Comparison of ENCODE assay signal across 16 cellular contexts in genomic region chr2:8572712-8573233, GRCh38.
DNase-seq lines count a peak whose midpoint lies in the region; ATAC-seq and TF ChIP-seq lines count a peak whose summit lies in the region.
"Had no signal": no experiment of that assay in that cellular context is flagged by ENCODE, and none has a peak within 500 bp of the region (broad histone marks: within the 10 kb centered on the region; RNA-seq: fewer than 3 reads in every experiment).

No MANE protein-coding gene starts in this region.

- H3K9me3 ChIP-seq in breast epithelium: no peaks in the 10 kb centered on the region
- H3K9me3 ChIP-seq: esophagus squamous epithelium had no signal

- no peak overlapping the region for H3K27ac Mint-ChIP-seq in MCF 10A (ENCODE audit: low read depth, unreplicated experiment)
- H3K27ac Mint-ChIP-seq in type B pancreatic cell: no peak overlapping the region
- H3K27ac Mint-ChIP-seq in Calu3 (ENCODE audit: unreplicated experiment): no peak overlapping the region
- H3K27ac Mint-ChIP-seq: activated naive CD8-positive, alpha-beta T cell treated with anti-CD3 and anti-CD28 coated beads, Interleukin-2, amount 50 U/mL, for 24 hours had no signal

- H3K27me3 Mint-ChIP-seq in MCF 10A (ENCODE audit: insufficient read depth, unreplicated experiment) (no peaks in the 10 kb centered on the region), type B pancreatic cell (no peaks in the 10 kb centered on the region), Calu3 (ENCODE audit: unreplicated experiment) (no peaks in the 10 kb centered on the region)

- no peak overlapping the region for H3K4me3 Mint-ChIP-seq in MCF 10A (ENCODE audit: unreplicated experiment)
- no peak overlapping the region for H3K4me3 Mint-ChIP-seq in type B pancreatic cell
- H3K4me3 Mint-ChIP-seq in Calu3 (ENCODE audit: low read depth, unreplicated experiment): no peak overlapping the region
- H3K4me3 Mint-ChIP-seq: activated naive CD8-positive, alpha-beta T cell treated with anti-CD3 and anti-CD28 coated beads, Interleukin-2, amount 50 U/mL, for 24 hours; naive thymus-derived CD8-positive, alpha-beta T cell had no signal

- intact Hi-C loops in breast epithelium (cut with DNase I; ENCODE audit: low total_unique reads): no loop called here
- intact Hi-C loops in MCF 10A (cut with micrococcal nuclease): no loop called here
- intact Hi-C loops in Calu3 (cut with micrococcal nuclease; ENCODE audit: unreplicated experiment): no loop called here

- no peaks in the 10 kb centered on the region for H3K4me1 Mint-ChIP-seq in MCF 10A (ENCODE audit: insufficient read depth, unreplicated experiment)
- H3K4me1 Mint-ChIP-seq in type B pancreatic cell (ENCODE audit: unreplicated experiment): peaks cover 53% of the 10 kb centered on the region
- peaks cover 14% of the 10 kb centered on the region for H3K4me1 Mint-ChIP-seq in Calu3 (ENCODE audit: low read depth, unreplicated experiment)

- BruUV-seq in MCF 10A (replicated peaks; lab: Mats Ljungman, UMichigan) (no TSS peak), Calu3 (replicated peaks; lab: Mats Ljungman, UMichigan) (no TSS peak)

- CTCF ChIA-PET in MCF 10A (lab: Yijun Ruan, JAX): interaction anchor here (0.6 kb wide), 1 partner anchor 22 kb away, joined by 3 read pairs; no protein-coding TSS in a partner anchor
- CTCF ChIA-PET in Calu3 (lab: Charles Lee): interaction anchor here (1.2 kb wide), 1 partner anchor 121 kb away, joined by 3 read pairs; no protein-coding TSS in a partner anchor

- TF ChIP-seq POLR2A in breast epithelium (IDR thresholded peaks at IDR 0.05): no peak

- H3K9me3 Mint-ChIP-seq in MCF 10A (ENCODE audit: unreplicated experiment) (no peaks in the 10 kb centered on the region), type B pancreatic cell (no peaks in the 10 kb centered on the region), Calu3 (ENCODE audit: low read depth, unreplicated experiment) (no peaks in the 10 kb centered on the region)
- H3K9me3 Mint-ChIP-seq: activated naive CD8-positive, alpha-beta T cell treated with anti-CD3 and anti-CD28 coated beads, Interleukin-2, amount 50 U/mL, for 24 hours; naive thymus-derived CD8-positive, alpha-beta T cell had no signal

- no peak for ATAC-seq in esophagus mucosa
- ATAC-seq: activated naive CD8-positive, alpha-beta T cell treated with anti-CD3 and anti-CD28 coated beads, Interleukin-2, amount 50 U/mL, for 24 hours; naive thymus-derived CD8-positive, alpha-beta T cell had no signal

- POLR2A ChIA-PET in MCF 10A (lab: Yijun Ruan, JAX): no interaction called here

- H3K4me3 ChIP-seq in breast epithelium: no peak overlapping the region
- H3K4me3 ChIP-seq: dorsolateral prefrontal cortex, esophagus squamous epithelium had no signal

- no peak for DNase-seq in breast epithelium (ENCODE audit: low spot score in 2 of 2)
- DNase-seq in MCF 10A (ENCODE audit: unreplicated experiment): no peak
- DNase-seq in mesenteric fat pad (ENCODE audit: low spot score): peak; percentile 87
- peak; percentile 60 for DNase-seq in type B pancreatic cell (ENCODE audit: extremely low spot score, unreplicated experiment)
- DNase-seq in Calu3: no peak
- no peak for DNase-seq in GM03348 (ENCODE audit: low spot score)
- DNase-seq: activated naive CD8-positive, alpha-beta T cell treated with anti-CD3 and anti-CD28 coated beads, Interleukin-2, amount 50 U/mL, for 24 hours; esophagus squamous epithelium; glutamatergic neuron; KBM-7 had no signal

- H3K27ac ChIP-seq in breast epithelium (peak overlapping the region; percentile 23 to 82), VCaP (peak overlapping the region; percentile 85)
- H3K27ac ChIP-seq: dorsolateral prefrontal cortex, esophagus squamous epithelium, HL-60, RWPE1 had no signal

- H3K36me3 Mint-ChIP-seq in MCF 10A (ENCODE audit: insufficient read depth, unreplicated experiment) (no peaks in the 10 kb centered on the region), type B pancreatic cell (no peaks in the 10 kb centered on the region), Calu3 (ENCODE audit: insufficient read depth, unreplicated experiment) (no peaks in the 10 kb centered on the region)
- H3K36me3 Mint-ChIP-seq: naive thymus-derived CD8-positive, alpha-beta T cell had no signal

- H3K4me1 ChIP-seq in breast epithelium: no peaks in the 10 kb centered on the region

- H3K36me3 ChIP-seq in breast epithelium: no peaks in the 10 kb centered on the region
- H3K36me3 ChIP-seq: esophagus squamous epithelium had no signal

- no peak for TF ChIP-seq CTCF in breast epithelium (IDR thresholded peaks at IDR 0.05)
- TF ChIP-seq CTCF in MCF 10A (IDR thresholded peaks at IDR 0.05; ENCODE audit: unreplicated experiment): no peak
- TF ChIP-seq CTCF in VCaP (conservative IDR thresholded peaks at IDR 0.05): no peak
- TF ChIP-seq CTCF in type B pancreatic cell (conservative IDR thresholded peaks at IDR 0.05): no peak
- TF ChIP-seq CTCF in Calu3 (IDR thresholded peaks at IDR 0.05; ENCODE audit: unreplicated experiment): no peak

- H3K27me3 ChIP-seq in breast epithelium: no peaks in the 10 kb centered on the region
- H3K27me3 ChIP-seq: esophagus squamous epithelium had no signal

Comparison
In these comparisons a context has a peak if more than half of its experiments do, and no peak if none do; other contexts are left out.
1. DNase-seq: peak in mesenteric fat pad (single experiment) and type B pancreatic cell (single experiment); none in breast epithelium (0 of 2), MCF 10A (single experiment), Calu3 (single experiment) and GM03348 (single experiment).